Comparison of ENCODE assay signal across 24 cellular contexts in the genomic region with DNA sequence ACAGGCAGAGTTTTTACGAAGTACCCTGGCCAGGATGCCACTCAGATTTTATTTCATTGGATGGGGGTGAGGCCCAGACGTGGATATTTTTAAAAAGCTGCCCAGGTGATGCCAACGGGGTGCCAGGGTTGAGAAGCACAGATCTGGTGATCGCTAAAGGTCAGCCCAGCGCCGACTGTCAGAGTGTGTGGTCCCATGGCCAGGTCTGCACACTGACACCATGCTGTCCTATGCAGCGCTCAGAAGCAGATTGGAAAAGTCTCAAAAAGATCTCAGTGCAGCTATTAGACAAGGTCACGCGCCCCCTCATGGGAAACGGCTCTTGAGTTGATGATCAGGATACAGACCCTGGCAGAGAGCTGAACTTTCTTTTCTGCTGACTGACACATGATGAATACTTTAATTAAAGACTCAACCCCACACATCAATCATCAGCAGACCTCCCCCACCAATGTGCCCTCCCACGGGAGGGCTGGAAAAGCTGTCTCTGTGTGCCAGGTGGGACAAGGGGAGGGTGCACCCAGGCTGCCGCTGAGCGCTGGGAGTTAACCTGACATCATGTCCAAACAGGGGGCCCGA. TPM values are rescaled to one million over a fixed set of nuclear protein-coding genes. Genes with fewer than 3 reads are reported as not detected.
DNase-seq lines count a peak whose midpoint lies in the region; ATAC-seq and TF ChIP-seq lines count a peak whose summit lies in the region.
"Had no signal": no experiment of that assay in that cellular context is flagged by ENCODE, and none has a peak within 500 bp of the region (broad histone marks: within the 10 kb centered on the region; RNA-seq: fewer than 3 reads in every experiment).

No MANE protein-coding gene starts in this region.

- H3K4me3 ChIP-seq in heart left ventricle (no peak overlapping the region), mammary epithelial cell (replicated peaks in 1 of 3; ENCODE audit: insufficient read depth in 1 of 3, low read depth in 2 of 3, low read length in 3 of 3) (no peak overlapping the region)

- intact Hi-C loops in Right ventricle myocardium superior (cut with DNase I) (no loop called here), heart left ventricle (cut with DNase I) (no loop called here), mammary epithelial cell (cut with micrococcal nuclease) (no loop called here)

- TF ChIP-seq POLR2A in heart left ventricle (IDR thresholded peaks at IDR 0.05) = no peak

- H3K27ac ChIP-seq in heart left ventricle (peak overlapping the region in 4 of 12 donors; percentile 4 to 52 (median 34)), mammary epithelial cell (ENCODE audit: insufficient read depth, low read depth, low read length) (no peak overlapping the region)

- H3K4me1 ChIP-seq in heart left ventricle = peaks cover 0 to 47% (median 19%) of the 10 kb centered on the region in 12 donors
- peaks cover 13% of the 10 kb centered on the region for H3K4me1 ChIP-seq in mammary epithelial cell (ENCODE audit: insufficient read depth, low read length)

- no peak overlapping the region for H3K9ac ChIP-seq in mammary epithelial cell (ENCODE audit: insufficient read depth, low read length)
- H3K9ac ChIP-seq: SK-N-SH had no signal

- no peak overlapping the region for H2AFZ ChIP-seq in mammary epithelial cell (ENCODE audit: low read depth, low read length)

- DNase-seq in Right ventricle myocardium superior (no peak), heart left ventricle (no peak), neural crest cell (ENCODE audit: low read depth, low spot score) (no peak), cerebellum (ENCODE audit: low spot score) (no peak), mammary epithelial cell (no peak)
- DNase-seq: 8988T; CD4-positive, alpha-beta memory T cell; DMS153; GDM1; KG1; MV-4-11; NCI-H1694 treated with DMSO at 0.1 percent for 48 hours; NCI-H2107; NCI-H446 treated with DMSO at 0.1 percent for 48 hours; NK-92 treated with Interleukin-12 subunit alpha and Interleukin-12 subunit beta, amount 100 ng/mL, for 24 hours; OCI-M1; SHP77 treated with DMSO at 0.1 percent for 48 hours; SK-N-SH had no signal

- H3K4me1 Mint-ChIP-seq in brain (peaks cover 74% of the 10 kb centered on the region), neural crest cell (peaks cover 14% of the 10 kb centered on the region)
- peaks cover 8% of the 10 kb centered on the region for H3K4me1 Mint-ChIP-seq in stimulated activated memory B cell treated with anti-CD40 and anti-IgM and Interleukin-4, amounts not matched to agents 10 μg/mL and 1 μg/mL and 100 μg/mL, for 72 hours
- H3K4me1 Mint-ChIP-seq: CD4-positive, alpha-beta memory T cell had no signal

- no peaks in the 10 kb centered on the region for H3K9me3 ChIP-seq in heart left ventricle
- H3K9me3 ChIP-seq in mammary epithelial cell (replicated peaks; ENCODE audit: insufficient read depth, low read length) = no peaks in the 10 kb centered on the region
- H3K9me3 ChIP-seq: SK-N-SH had no signal

- ATAC-seq in Right ventricle myocardium superior (ENCODE audit: poor library complexity) (peak; percentile 14), heart left ventricle (no peak), HG02588 (IDR thresholded peaks at IDR 0.05; ENCODE audit: unreplicated experiment) (no peak)
- ATAC-seq in stimulated activated memory B cell treated with anti-CD40 and anti-IgM and Interleukin-4, amounts not matched to agents 10 μg/mL and 1 μg/mL and 100 μg/mL, for 72 hours = peak; percentile 25
- ATAC-seq: HepG2 had no signal

- peaks cover 0 to 5% (median 0%) of the 10 kb centered on the region in 5 experiments for H3K9me3 Mint-ChIP-seq in brain
- H3K9me3 Mint-ChIP-seq in neural crest cell = no peaks in the 10 kb centered on the region
- no peaks in the 10 kb centered on the region for H3K9me3 Mint-ChIP-seq in stimulated activated memory B cell treated with anti-CD40 and anti-IgM and Interleukin-4, amounts not matched to agents 10 μg/mL and 1 μg/mL and 100 μg/mL, for 72 hours
- H3K9me3 Mint-ChIP-seq: CD4-positive, alpha-beta memory T cell had no signal

- H3K4me2 ChIP-seq in mammary epithelial cell (ENCODE audit: insufficient read depth, low read depth, low read length) = no peak overlapping the region
- H3K4me2 ChIP-seq: SK-N-SH had no signal

- H4K20me1 ChIP-seq in mammary epithelial cell (ENCODE audit: insufficient read depth, low read length) = no peaks in the 10 kb centered on the region

- H3K4me3 Mint-ChIP-seq in brain (peak overlapping the region in 3 of 5 experiments; percentile 25 to 60 (median 52)), neural crest cell (peak overlapping the region; percentile 50)
- H3K4me3 Mint-ChIP-seq in stimulated activated memory B cell treated with anti-CD40 and anti-IgM and Interleukin-4, amounts not matched to agents 10 μg/mL and 1 μg/mL and 100 μg/mL, for 72 hours = no peak overlapping the region
- H3K4me3 Mint-ChIP-seq: CD4-positive, alpha-beta memory T cell had no signal

- in situ Hi-C loops in mammary epithelial cell (cut with MboI; ENCODE audit: low sequenced_read_pairs in 2 of 2) = no loop called here

- H3K27ac Mint-ChIP-seq in brain (peak overlapping the region in 4 of 5 experiments; percentile 47 to 78 (median 66)), neural crest cell (ENCODE audit: unreplicated experiment) (no peak overlapping the region)
- H3K27ac Mint-ChIP-seq in stimulated activated memory B cell treated with anti-CD40 and anti-IgM and Interleukin-4, amounts not matched to agents 10 μg/mL and 1 μg/mL and 100 μg/mL, for 72 hours = no peak overlapping the region
- H3K27ac Mint-ChIP-seq: CD4-positive, alpha-beta memory T cell had no signal

- peaks cover 0 to 3% (median 0%) of the 10 kb centered on the region in 9 donors for H3K27me3 ChIP-seq in heart left ventricle
- no peaks in the 10 kb centered on the region for H3K27me3 ChIP-seq in mammary epithelial cell (ENCODE audit: insufficient read depth, low read length)

- no peaks in the 10 kb centered on the region for H3K36me3 ChIP-seq in heart left ventricle
- H3K36me3 ChIP-seq in mammary epithelial cell (ENCODE audit: insufficient read depth, low read length) = no peaks in the 10 kb centered on the region

- BruUV-seq in mammary epithelial cell (replicated peaks; lab: Mats Ljungman, UMichigan) = no TSS peak

- CTCF ChIA-PET in mammary epithelial cell (lab: Charles Lee; ENCODE audit: low non-redundant PET) = interaction anchor here (0.6 kb wide), 1 partner anchor 574 kb away, joined by 8 read pairs; no protein-coding TSS in a partner anchor

- WGBS in heart left ventricle, 4 donors = 70 to 78% (median 73%) methylated on average over 14 of the region's 14 CpGs
- 83% methylated on average over 12 of the region's 14 CpGs for WGBS in mammary epithelial cell (ENCODE audit: low coverage, missing lambda C conversion rate)

- H3K79me2 ChIP-seq in mammary epithelial cell (ENCODE audit: insufficient read depth, low read length) = no peaks in the 10 kb centered on the region

- H3K36me3 Mint-ChIP-seq in brain (no peaks in the 10 kb centered on the region), neural crest cell (ENCODE audit: low read depth) (no peaks in the 10 kb centered on the region)
- H3K36me3 Mint-ChIP-seq in stimulated activated memory B cell treated with anti-CD40 and anti-IgM and Interleukin-4, amounts not matched to agents 10 μg/mL and 1 μg/mL and 100 μg/mL, for 72 hours = no peaks in the 10 kb centered on the region
- H3K36me3 Mint-ChIP-seq: CD4-positive, alpha-beta memory T cell had no signal

- H3K27me3 Mint-ChIP-seq in brain (peaks cover 4% of the 10 kb centered on the region), neural crest cell (ENCODE audit: low read depth) (peaks cover 53% of the 10 kb centered on the region)
- H3K27me3 Mint-ChIP-seq in stimulated activated memory B cell treated with anti-CD40 and anti-IgM and Interleukin-4, amounts not matched to agents 10 μg/mL and 1 μg/mL and 100 μg/mL, for 72 hours = peaks cover 66% of the 10 kb centered on the region

- dilution Hi-C loops in mammary epithelial cell (cut with HindIII; ENCODE audit: low sequenced_read_pairs) = loop anchor here (5.0 kb wide), 2 partner anchors 50 to 80 kb away; a partner anchor contains a TSS

- TF ChIP-seq CTCF in heart left ventricle (IDR thresholded peaks at IDR 0.05) = no peak
- no peak for TF ChIP-seq CTCF in brain (conservative IDR thresholded peaks at IDR 0.05)
- TF ChIP-seq CTCF in neural crest cell (conservative IDR thresholded peaks at IDR 0.05) = no peak
- TF ChIP-seq CTCF in mammary epithelial cell (conservative IDR thresholded peaks at IDR 0.05 in 1 of 2, IDR thresholded peaks at IDR 0.05 in 1 of 2; ENCODE audit: extremely low read depth in 1 of 2, insufficient read depth in 1 of 2, low read depth in 1 of 2, low read length in 2 of 2) = no peak

RNA-seq across cellular contexts. Expression of a gene that starts 26.7 kb away (rescaled TPM):
- 9.4 TPM for total RNA-seq in Right ventricle myocardium superior
- total RNA-seq in heart left ventricle = 10 to 100 TPM in 1 of 9 donors, 1 to 10 TPM in 8; 1.4 to 10.5 (median 5.3) TPM
- 1 to 10 TPM; 3.7 to 4.8 TPM for polyA plus RNA-seq in heart left ventricle
- polyA plus RNA-seq in brain (ENCODE audit: insufficient read depth, low read depth, low replicate concordance) = 27.4 TPM
- not detected in 2 replicates for total RNA-seq in neural crest cell
- total RNA-seq in cerebellum = 1.5 TPM
- total RNA-seq in mammary epithelial cell = 10 to 100 TPM in 1 of 2 donors, not detected in 1; 24.2 TPM
- 0.27 TPM for polyA plus RNA-seq in mammary epithelial cell
- polyA minus RNA-seq in mammary epithelial cell = not detected
- total RNA-seq: CD4-positive, alpha-beta memory T cell; HepG2 had no signal
- polyA plus RNA-seq: HepG2 had no signal

RNA-seq across cellular contexts. Expression of a gene that starts 49.8 kb away (rescaled TPM):
- total RNA-seq in Right ventricle myocardium superior (19,506 TPM), heart left ventricle (over 10,000 TPM in 7 of 9 donors, 1,000 to 10,000 TPM in 2; 6,950 to 16,840 (median 13,341) TPM), neural crest cell (not detected in 2 replicates), cerebellum (0.82 TPM), mammary epithelial cell (not detected)
- polyA plus RNA-seq in heart left ventricle (over 10,000 TPM in 1 of 2 donors, 1,000 to 10,000 TPM in 1; 6,181 to 16,360 TPM), brain (ENCODE audit: insufficient read depth, low read depth, low replicate concordance) (2.7 TPM), mammary epithelial cell (not detected)
- not detected for polyA minus RNA-seq in mammary epithelial cell
- total RNA-seq: CD4-positive, alpha-beta memory T cell; H4; HepG2 had no signal
- polyA plus RNA-seq: AG04450; CD4-positive, alpha-beta memory T cell had no signal

Comparison
In these comparisons a context has a peak if more than half of its experiments do, and no peak if none do; other contexts are left out.
1. ATAC-seq: peak in Right ventricle myocardium superior (single experiment) and stimulated activated memory B cell treated with anti-CD40 and anti-IgM and Interleukin-4, amounts not matched to agents 10 μg/mL and 1 μg/mL and 100 μg/mL, for 72 hours (single experiment); none in heart left ventricle (0 of 4) and HG02588 (single experiment).
2. H3K27ac Mint-ChIP-seq: peak in brain (4 of 5); none in neural crest cell (single experiment) and stimulated activated memory B cell treated with anti-CD40 and anti-IgM and Interleukin-4, amounts not matched to agents 10 μg/mL and 1 μg/mL and 100 μg/mL, for 72 hours (single experiment).
3. RNA of a gene that starts 49.8 kb away (total RNA-seq): 19,506 TPM in Right ventricle myocardium superior (single experiment) and 6,950 to 16,840 TPM in heart left ventricle; 0.82 TPM in cerebellum (single experiment), not detected in neural crest cell and not detected in mammary epithelial cell; every median in the first group is over 1,000 times any median in the second.